ENCODE assay signal across 8 cellular contexts in the genomic region with DNA sequence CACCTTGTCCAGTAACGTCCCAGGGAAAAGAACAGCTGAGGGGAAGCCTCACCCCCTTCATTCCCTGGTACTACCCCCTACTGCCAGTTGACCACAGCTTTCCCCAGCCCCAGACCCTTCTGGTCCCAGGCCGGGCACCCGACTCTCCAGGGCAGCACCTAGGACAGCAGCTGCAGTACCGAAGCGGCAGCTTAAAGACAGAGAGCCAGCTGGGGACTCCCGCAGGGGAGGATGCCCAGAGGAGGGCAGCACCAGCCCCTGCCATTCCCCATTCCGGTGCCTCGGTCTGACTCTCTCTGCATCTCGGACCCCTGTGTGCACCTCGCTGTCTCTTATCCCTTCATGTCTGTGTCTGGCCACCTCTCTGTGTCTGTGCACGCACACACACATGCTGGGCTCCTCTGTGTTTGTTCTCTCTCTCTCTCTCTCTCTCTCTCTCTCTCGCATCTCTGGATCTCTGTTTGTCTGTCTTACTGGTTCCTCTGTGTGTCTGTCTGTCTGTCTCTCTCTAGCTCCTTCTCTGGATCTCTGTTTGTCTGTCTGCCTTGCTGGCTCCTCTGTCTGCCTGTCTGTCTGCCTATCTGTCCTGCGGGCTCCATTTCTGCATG. TPM values are rescaled to one million over a fixed set of nuclear protein-coding genes. Genes with fewer than 3 reads are reported as not detected.
DNase-seq lines count a peak whose midpoint lies in the region; ATAC-seq and TF ChIP-seq lines count a peak whose summit lies in the region.

No MANE protein-coding gene starts in this region.

- H3K4me3 Mint-ChIP-seq in activated naive CD4-positive, alpha-beta T cell treated with anti-CD3 and anti-CD28 coated beads, Interleukin-2, amount 50 U/mL, for 24 hours: peak overlapping the region; percentile 73

- TF ChIP-seq CTCF in GM10266 (IDR thresholded peaks at IDR 0.05; ENCODE audit: control insufficient read depth, insufficient read depth, low read depth, missing control alignments) (peak; percentile 16), RWPE1 (conservative IDR thresholded peaks at IDR 0.05; ENCODE audit: low read depth) (no peak)

- H3K4me1 Mint-ChIP-seq in activated naive CD4-positive, alpha-beta T cell treated with anti-CD3 and anti-CD28 coated beads, Interleukin-2, amount 50 U/mL, for 24 hours: peaks cover 67% of the 10 kb centered on the region

- intact Hi-C loops in left ventricle myocardium superior (cut with micrococcal nuclease): no loop called here

- peak overlapping the region; percentile 41 for H3K27ac Mint-ChIP-seq in activated naive CD4-positive, alpha-beta T cell treated with anti-CD3 and anti-CD28 coated beads, Interleukin-2, amount 50 U/mL, for 24 hours

- ATAC-seq in HG03432 (IDR thresholded peaks at IDR 0.05; ENCODE audit: unreplicated experiment): peak; percentile 44
- peak; percentile 45 for ATAC-seq in left ventricle myocardium superior
- no peak for ATAC-seq in GM18517 (IDR thresholded peaks at IDR 0.05; ENCODE audit: unreplicated experiment)

- POLR2A ChIA-PET in RWPE1 (lab: Yijun Ruan, JAX; ENCODE audit: low non-redundant PET): no interaction called here

- H3K9me3 Mint-ChIP-seq in activated naive CD4-positive, alpha-beta T cell treated with anti-CD3 and anti-CD28 coated beads, Interleukin-2, amount 50 U/mL, for 24 hours: no peaks in the 10 kb centered on the region

- no peak overlapping the region for H3K27ac ChIP-seq in RWPE1

- CTCF ChIA-PET in RWPE1 (lab: Yijun Ruan, JAX): interaction anchor here (0.7 to 1.4 kb wide), 3 partner anchors 10 to 86 kb away, joined by 3 to 6 read pairs (median 5); no protein-coding TSS in a partner anchor

- no peaks in the 10 kb centered on the region for H3K27me3 Mint-ChIP-seq in activated naive CD4-positive, alpha-beta T cell treated with anti-CD3 and anti-CD28 coated beads, Interleukin-2, amount 50 U/mL, for 24 hours

- H3K36me3 Mint-ChIP-seq in activated naive CD4-positive, alpha-beta T cell treated with anti-CD3 and anti-CD28 coated beads, Interleukin-2, amount 50 U/mL, for 24 hours: peaks cover 2% of the 10 kb centered on the region

- DNase-seq in GM10266 (ENCODE audit: extremely low spot score) (peak; percentile 66), RWPE1 (ENCODE audit: low spot score) (peak; percentile 55), left ventricle myocardium superior (peak; percentile 73), mesenteric fat pad (ENCODE audit: low spot score) (no peak)
- DNase-seq in stimulated activated CD4-positive, alpha-beta T cell treated with anti-CD3 and anti-CD28 coated beads, Interleukin-15, amount 100 ng/mL, for 24 hours: peak; percentile 68

RNA-seq across cellular contexts. Expression of a gene that starts 9.4 kb away (rescaled TPM):
- total RNA-seq in left ventricle myocardium superior: 34.5 TPM
- 3.0 TPM for total RNA-seq in mesenteric fat pad
